Comparison of ENCODE assay signal across 8 cellular contexts in genomic region chr21:46097826-46098286, GRCh38. TPM values are rescaled to one million over a fixed set of nuclear protein-coding genes. Genes with fewer than 3 reads are reported as not detected.
A peak's percentile ranks its signal among the peaks of the same experiment; 100 is the strongest.
DNase-seq lines count a peak whose midpoint lies in the region; ATAC-seq and TF ChIP-seq lines count a peak whose summit lies in the region.

Gene COL6A2 (plus strand): TSS chr21:46098112.

- peak within 1 kb of the TSS; percentile 99 for H3K9ac ChIP-seq in adipocyte (ENCODE audit: low read length)

- H3K27ac ChIP-seq in right cardiac atrium (ENCODE audit: low read length) (peak within 1 kb of the TSS; percentile 83), sigmoid colon (peak within 1 kb of the TSS; percentile 98 to 100 (median 99))

- peaks cover 51% of the 10 kb centered on the region for H3K4me1 ChIP-seq in adipocyte (ENCODE audit: control insufficient read depth, insufficient read depth, low read length)
- H3K4me1 ChIP-seq in right cardiac atrium (ENCODE audit: control insufficient read depth, insufficient read depth, low read length), result peaks cover 5% of the 10 kb centered on the region
- H3K4me1 ChIP-seq in sigmoid colon, result peaks cover 0 to 66% (median 50%) of the 10 kb centered on the region in 4 donors

- ATAC-seq in SK-N-SH treated with all-trans-retinoic acid at 6 μM for 48 hours (peak; percentile 94), right cardiac atrium (peak; percentile 84 to 87), GM18868 (IDR thresholded peaks at IDR 0.05; ENCODE audit: unreplicated experiment) (no peak), HG02973 (IDR thresholded peaks at IDR 0.05; ENCODE audit: unreplicated experiment) (no peak)

- peak; percentile 44 to 89 for TF ChIP-seq POLR2A in sigmoid colon (IDR thresholded peaks at IDR 0.05)

- under 1% methylated on average over 58 of the region's 58 CpGs for WGBS in right cardiac atrium
- 1% methylated on average over 58 of the region's 58 CpGs for WGBS in sigmoid colon, 2 donors

- H3K36me3 ChIP-seq in adipocyte (ENCODE audit: control insufficient read depth, insufficient read depth, low read length, severe bottlenecking) (peaks cover 5% of the 10 kb centered on the region), sigmoid colon (no peaks in the 10 kb centered on the region)

- H3K4me3 ChIP-seq in adipocyte (ENCODE audit: low read length) (peak within 1 kb of the TSS; percentile 92), right cardiac atrium (ENCODE audit: low read length) (peak within 1 kb of the TSS; percentile 94), sigmoid colon (peak within 1 kb of the TSS; percentile 89 to 98 (median 92))

- intact Hi-C loops in right cardiac atrium (cut with DNase I), result loop anchor here (5.0 to 10.0 kb wide), 3 partner anchors 63 to 126 kb away; partner anchors contain the start of gene COL6A1 (in 2 of the 4)
- intact Hi-C loops in sigmoid colon (cut with DNase I), result loop anchor here (1.0 to 2.0 kb wide), 2 partner anchors 43 to 125 kb away; no protein-coding TSS in a partner anchor

- in situ Hi-C loops in GM13977 (cut with MboI; ENCODE audit: low pct_unique_long_range_greater_than_20kb, low sequenced_read_pairs, unreplicated experiment), result no loop called here

- DNase-seq in GM13977 (ENCODE audit: low spot score) (peak; percentile 73), adipocyte (ENCODE audit: low read depth) (peak; percentile 89), right cardiac atrium (peak; percentile 69 to 91 (median 89)), sigmoid colon (peak; percentile 91), NCI-H524 treated with DMSO at 0.1 percent for 48 hours (lab: John Stamatoyannopoulos, UW) (no peak)

- H3K9me3 ChIP-seq in adipocyte (ENCODE audit: control insufficient read depth, low read length) (no peaks in the 10 kb centered on the region), right cardiac atrium (ENCODE audit: control insufficient read depth, low read length) (no peaks in the 10 kb centered on the region), sigmoid colon (peaks cover 0 to 8% (median 0%) of the 10 kb centered on the region in 4 donors)

- no peak for TF ChIP-seq CTCF in GM13977 (IDR thresholded peaks at IDR 0.05; ENCODE audit: extremely low read depth, insufficient read depth, missing control alignments)
- TF ChIP-seq CTCF in sigmoid colon (IDR thresholded peaks at IDR 0.05), result peak in 1 of 4 experiments; percentile 49

- TF ChIP-seq EP300 in sigmoid colon (IDR thresholded peaks at IDR 0.05), result no peak

- no peaks in the 10 kb centered on the region for H3K27me3 ChIP-seq in adipocyte (replicated peaks; ENCODE audit: control insufficient read depth, insufficient read depth, low read length)
- no peaks in the 10 kb centered on the region for H3K27me3 ChIP-seq in right cardiac atrium (ENCODE audit: control insufficient read depth, insufficient read depth)
- H3K27me3 ChIP-seq in sigmoid colon, result no peaks in the 10 kb centered on the region

TF ChIP-seq in SK-N-SH treated with all-trans-retinoic acid at 6 μM for 48 hours, 23 proteins besides CTCF, POLR2A, EP300 and RAD21:
- TF ChIP-seq PPARA (CRISPR knock-in tag; IDR thresholded peaks at IDR 0.05; ENCODE audit: borderline replicate concordance), result no peak
- TF ChIP-seq ZNF565 (CRISPR knock-in tag; conservative IDR thresholded peaks at IDR 0.05; ENCODE audit: low read depth), result no peak
- TF ChIP-seq, protein P1, sequence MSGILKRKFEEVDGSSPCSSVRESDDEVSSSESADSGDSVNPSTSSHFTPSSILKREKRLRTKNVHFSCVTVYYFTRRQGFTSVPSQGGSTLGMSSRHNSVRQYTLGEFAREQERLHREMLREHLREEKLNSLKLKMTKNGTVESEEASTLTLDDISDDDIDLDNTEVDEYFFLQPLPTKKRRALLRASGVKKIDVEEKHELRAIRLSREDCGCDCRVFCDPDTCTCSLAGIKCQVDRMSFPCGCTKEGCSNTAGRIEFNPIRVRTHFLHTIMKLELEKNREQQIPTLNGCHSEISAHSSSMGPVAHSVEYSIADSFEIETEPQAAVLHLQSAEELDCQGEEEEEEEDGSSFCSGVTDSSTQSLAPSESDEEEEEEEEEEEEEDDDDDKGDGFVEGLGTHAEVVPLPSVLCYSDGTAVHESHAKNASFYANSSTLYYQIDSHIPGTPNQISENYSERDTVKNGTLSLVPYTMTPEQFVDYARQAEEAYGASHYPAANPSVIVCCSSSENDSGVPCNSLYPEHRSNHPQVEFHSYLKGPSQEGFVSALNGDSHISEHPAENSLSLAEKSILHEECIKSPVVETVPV (CRISPR knock-in tag; IDR thresholded peaks at IDR 0.05), result no peak
- no peak for TF ChIP-seq BACH2 (CRISPR knock-in tag; IDR thresholded peaks at IDR 0.05; ENCODE audit: borderline replicate concordance)
- no peak for TF ChIP-seq ZNF70 (CRISPR knock-in tag; IDR thresholded peaks at IDR 0.05)
- no peak for TF ChIP-seq ZC3H10 (CRISPR knock-in tag; IDR thresholded peaks at IDR 0.05)
- no peak for TF ChIP-seq GLIS3 (CRISPR knock-in tag; IDR thresholded peaks at IDR 0.05)
- TF ChIP-seq, protein P2, sequence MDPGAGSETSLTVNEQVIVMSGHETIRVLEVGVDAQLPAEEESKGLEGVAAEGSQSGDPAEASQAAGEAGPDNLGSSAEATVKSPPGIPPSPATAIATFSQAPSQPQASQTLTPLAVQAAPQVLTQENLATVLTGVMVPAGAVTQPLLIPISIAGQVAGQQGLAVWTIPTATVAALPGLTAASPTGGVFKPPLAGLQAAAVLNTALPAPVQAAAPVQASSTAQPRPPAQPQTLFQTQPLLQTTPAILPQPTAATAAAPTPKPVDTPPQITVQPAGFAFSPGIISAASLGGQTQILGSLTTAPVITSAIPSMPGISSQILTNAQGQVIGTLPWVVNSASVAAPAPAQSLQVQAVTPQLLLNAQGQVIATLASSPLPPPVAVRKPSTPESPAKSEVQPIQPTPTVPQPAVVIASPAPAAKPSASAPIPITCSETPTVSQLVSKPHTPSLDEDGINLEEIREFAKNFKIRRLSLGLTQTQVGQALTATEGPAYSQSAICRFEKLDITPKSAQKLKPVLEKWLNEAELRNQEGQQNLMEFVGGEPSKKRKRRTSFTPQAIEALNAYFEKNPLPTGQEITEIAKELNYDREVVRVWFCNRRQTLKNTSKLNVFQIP (CRISPR knock-in tag; IDR thresholded peaks at IDR 0.05; ENCODE audit: borderline replicate concordance, low read depth), result no peak
- TF ChIP-seq, protein P3, sequence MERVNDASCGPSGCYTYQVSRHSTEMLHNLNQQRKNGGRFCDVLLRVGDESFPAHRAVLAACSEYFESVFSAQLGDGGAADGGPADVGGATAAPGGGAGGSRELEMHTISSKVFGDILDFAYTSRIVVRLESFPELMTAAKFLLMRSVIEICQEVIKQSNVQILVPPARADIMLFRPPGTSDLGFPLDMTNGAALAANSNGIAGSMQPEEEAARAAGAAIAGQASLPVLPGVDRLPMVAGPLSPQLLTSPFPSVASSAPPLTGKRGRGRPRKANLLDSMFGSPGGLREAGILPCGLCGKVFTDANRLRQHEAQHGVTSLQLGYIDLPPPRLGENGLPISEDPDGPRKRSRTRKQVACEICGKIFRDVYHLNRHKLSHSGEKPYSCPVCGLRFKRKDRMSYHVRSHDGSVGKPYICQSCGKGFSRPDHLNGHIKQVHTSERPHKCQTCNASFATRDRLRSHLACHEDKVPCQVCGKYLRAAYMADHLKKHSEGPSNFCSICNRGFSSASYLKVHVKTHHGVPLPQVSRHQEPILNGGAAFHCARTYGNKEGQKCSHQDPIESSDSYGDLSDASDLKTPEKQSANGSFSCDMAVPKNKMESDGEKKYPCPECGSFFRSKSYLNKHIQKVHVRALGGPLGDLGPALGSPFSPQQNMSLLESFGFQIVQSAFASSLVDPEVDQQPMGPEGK (CRISPR knock-in tag; IDR thresholded peaks at IDR 0.05; ENCODE audit: borderline replicate concordance), result no peak
- TF ChIP-seq ZFP30 (CRISPR knock-in tag; IDR thresholded peaks at IDR 0.05), result no peak
- TF ChIP-seq SNAI2 (CRISPR knock-in tag; IDR thresholded peaks at IDR 0.05), result no peak
- TF ChIP-seq ESRRG (CRISPR knock-in tag; IDR thresholded peaks at IDR 0.05), result no peak
- TF ChIP-seq OSR1 (CRISPR knock-in tag; IDR thresholded peaks at IDR 0.05), result no peak
- TF ChIP-seq CSDC2 (CRISPR knock-in tag; IDR thresholded peaks at IDR 0.05), result no peak

RNA-seq across cellular contexts. Expression of gene COL6A2, which starts in this region (rescaled TPM):
- total RNA-seq in right cardiac atrium (100 to 1,000 TPM; 198 to 323 (median 274) TPM), sigmoid colon (1,000 to 10,000 TPM in 2 of 4 donors, 100 to 1,000 TPM in 2; 570 to 1,745 (median 1,082) TPM)
- polyA plus RNA-seq in right cardiac atrium (210 TPM), sigmoid colon (100 to 1,000 TPM in 1 of 3 donors, 10 to 100 TPM in 2; 14.3 to 233 (median 37.8) TPM)

Comparison
In these comparisons a context has a peak if more than half of its experiments do, and no peak if none do; other contexts are left out.
1. ATAC-seq: peak in SK-N-SH treated with all-trans-retinoic acid at 6 μM for 48 hours (single experiment) and right cardiac atrium (2 of 2); none in GM18868 (single experiment) and HG02973 (single experiment).
2. Peak in every context shown above with its lines, with median percentiles within 50 percentile points of each other: H3K4me3 ChIP-seq.